ENCODE assay signal across 1 cellular context in genomic region chr22:39529487-39529851, GRCh38.
TF ChIP-seq lines count a peak whose summit lies in the region.

No MANE protein-coding gene starts in this region.

TF ChIP-seq in GM23338, 12 proteins besides CTCF, POLR2A, EP300 and RAD21 (continued from another document):
- TF ChIP-seq, protein P1, sequence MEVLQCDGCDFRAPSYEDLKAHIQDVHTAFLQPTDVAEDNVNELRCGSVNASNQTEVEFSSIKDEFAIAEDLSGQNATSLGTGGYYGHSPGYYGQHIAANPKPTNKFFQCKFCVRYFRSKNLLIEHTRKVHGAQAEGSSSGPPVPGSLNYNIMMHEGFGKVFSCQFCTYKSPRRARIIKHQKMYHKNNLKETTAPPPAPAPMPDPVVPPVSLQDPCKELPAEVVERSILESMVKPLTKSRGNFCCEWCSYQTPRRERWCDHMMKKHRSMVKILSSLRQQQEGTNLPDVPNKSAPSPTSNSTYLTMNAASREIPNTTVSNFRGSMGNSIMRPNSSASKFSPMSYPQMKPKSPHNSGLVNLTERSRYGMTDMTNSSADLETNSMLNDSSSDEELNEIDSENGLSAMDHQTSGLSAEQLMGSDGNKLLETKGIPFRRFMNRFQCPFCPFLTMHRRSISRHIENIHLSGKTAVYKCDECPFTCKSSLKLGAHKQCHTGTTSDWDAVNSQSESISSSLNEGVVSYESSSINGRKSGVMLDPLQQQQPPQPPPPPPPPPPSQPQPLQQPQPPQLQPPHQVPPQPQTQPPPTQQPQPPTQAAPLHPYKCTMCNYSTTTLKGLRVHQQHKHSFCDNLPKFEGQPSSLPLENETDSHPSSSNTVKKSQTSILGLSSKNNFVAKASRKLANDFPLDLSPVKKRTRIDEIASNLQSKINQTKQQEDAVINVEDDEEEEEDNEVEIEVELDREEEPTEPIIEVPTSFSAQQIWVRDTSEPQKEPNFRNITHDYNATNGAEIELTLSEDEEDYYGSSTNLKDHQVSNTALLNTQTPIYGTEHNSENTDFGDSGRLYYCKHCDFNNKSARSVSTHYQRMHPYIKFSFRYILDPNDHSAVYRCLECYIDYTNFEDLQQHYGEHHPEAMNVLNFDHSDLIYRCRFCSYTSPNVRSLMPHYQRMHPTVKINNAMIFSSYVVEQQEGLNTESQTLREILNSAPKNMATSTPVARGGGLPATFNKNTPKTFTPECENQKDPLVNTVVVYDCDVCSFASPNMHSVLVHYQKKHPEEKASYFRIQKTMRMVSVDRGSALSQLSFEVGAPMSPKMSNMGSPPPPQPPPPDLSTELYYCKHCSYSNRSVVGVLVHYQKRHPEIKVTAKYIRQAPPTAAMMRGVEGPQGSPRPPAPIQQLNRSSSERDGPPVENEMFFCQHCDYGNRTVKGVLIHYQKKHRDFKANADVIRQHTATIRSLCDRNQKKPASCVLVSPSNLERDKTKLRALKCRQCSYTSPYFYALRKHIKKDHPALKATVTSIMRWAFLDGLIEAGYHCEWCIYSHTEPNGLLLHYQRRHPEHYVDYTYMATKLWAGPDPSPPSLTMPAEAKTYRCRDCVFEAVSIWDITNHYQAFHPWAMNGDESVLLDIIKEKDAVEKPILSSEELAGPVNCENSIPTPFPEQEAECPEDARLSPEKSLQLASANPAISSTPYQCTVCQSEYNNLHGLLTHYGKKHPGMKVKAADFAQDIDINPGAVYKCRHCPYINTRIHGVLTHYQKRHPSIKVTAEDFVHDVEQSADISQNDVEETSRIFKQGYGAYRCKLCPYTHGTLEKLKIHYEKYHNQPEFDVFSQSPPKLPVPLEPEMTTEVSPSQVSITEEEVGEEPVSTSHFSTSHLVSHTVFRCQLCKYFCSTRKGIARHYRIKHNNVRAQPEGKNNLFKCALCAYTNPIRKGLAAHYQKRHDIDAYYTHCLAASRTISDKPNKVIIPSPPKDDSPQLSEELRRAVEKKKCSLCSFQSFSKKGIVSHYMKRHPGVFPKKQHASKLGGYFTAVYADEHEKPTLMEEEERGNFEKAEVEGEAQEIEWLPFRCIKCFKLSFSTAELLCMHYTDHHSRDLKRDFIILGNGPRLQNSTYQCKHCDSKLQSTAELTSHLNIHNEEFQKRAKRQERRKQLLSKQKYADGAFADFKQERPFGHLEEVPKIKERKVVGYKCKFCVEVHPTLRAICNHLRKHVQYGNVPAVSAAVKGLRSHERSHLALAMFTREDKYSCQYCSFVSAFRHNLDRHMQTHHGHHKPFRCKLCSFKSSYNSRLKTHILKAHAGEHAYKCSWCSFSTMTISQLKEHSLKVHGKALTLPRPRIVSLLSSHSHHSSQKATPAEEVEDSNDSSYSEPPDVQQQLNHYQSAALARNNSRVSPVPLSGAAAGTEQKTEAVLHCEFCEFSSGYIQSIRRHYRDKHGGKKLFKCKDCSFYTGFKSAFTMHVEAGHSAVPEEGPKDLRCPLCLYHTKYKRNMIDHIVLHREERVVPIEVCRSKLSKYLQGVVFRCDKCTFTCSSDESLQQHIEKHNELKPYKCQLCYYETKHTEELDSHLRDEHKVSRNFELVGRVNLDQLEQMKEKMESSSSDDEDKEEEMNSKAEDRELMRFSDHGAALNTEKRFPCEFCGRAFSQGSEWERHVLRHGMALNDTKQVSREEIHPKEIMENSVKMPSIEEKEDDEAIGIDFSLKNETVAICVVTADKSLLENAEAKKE (CRISPR knock-in tag; IDR thresholded peaks at IDR 0.05), result no peak
- no peak for TF ChIP-seq JUNB (IDR thresholded peaks at IDR 0.05; ENCODE audit: unreplicated experiment)
- TF ChIP-seq, protein P2, sequence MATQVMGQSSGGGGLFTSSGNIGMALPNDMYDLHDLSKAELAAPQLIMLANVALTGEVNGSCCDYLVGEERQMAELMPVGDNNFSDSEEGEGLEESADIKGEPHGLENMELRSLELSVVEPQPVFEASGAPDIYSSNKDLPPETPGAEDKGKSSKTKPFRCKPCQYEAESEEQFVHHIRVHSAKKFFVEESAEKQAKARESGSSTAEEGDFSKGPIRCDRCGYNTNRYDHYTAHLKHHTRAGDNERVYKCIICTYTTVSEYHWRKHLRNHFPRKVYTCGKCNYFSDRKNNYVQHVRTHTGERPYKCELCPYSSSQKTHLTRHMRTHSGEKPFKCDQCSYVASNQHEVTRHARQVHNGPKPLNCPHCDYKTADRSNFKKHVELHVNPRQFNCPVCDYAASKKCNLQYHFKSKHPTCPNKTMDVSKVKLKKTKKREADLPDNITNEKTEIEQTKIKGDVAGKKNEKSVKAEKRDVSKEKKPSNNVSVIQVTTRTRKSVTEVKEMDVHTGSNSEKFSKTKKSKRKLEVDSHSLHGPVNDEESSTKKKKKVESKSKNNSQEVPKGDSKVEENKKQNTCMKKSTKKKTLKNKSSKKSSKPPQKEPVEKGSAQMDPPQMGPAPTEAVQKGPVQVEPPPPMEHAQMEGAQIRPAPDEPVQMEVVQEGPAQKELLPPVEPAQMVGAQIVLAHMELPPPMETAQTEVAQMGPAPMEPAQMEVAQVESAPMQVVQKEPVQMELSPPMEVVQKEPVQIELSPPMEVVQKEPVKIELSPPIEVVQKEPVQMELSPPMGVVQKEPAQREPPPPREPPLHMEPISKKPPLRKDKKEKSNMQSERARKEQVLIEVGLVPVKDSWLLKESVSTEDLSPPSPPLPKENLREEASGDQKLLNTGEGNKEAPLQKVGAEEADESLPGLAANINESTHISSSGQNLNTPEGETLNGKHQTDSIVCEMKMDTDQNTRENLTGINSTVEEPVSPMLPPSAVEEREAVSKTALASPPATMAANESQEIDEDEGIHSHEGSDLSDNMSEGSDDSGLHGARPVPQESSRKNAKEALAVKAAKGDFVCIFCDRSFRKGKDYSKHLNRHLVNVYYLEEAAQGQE (IDR thresholded peaks at IDR 0.05; ENCODE audit: unreplicated experiment), result no peak
- no peak for TF ChIP-seq ETS1 (IDR thresholded peaks at IDR 0.05)
- no peak for TF ChIP-seq EZH2phosphoT487 (IDR thresholded peaks at IDR 0.05; ENCODE audit: unreplicated experiment)
